8 cellular contexts compared by ENCODE assay signal in the genomic region with DNA sequence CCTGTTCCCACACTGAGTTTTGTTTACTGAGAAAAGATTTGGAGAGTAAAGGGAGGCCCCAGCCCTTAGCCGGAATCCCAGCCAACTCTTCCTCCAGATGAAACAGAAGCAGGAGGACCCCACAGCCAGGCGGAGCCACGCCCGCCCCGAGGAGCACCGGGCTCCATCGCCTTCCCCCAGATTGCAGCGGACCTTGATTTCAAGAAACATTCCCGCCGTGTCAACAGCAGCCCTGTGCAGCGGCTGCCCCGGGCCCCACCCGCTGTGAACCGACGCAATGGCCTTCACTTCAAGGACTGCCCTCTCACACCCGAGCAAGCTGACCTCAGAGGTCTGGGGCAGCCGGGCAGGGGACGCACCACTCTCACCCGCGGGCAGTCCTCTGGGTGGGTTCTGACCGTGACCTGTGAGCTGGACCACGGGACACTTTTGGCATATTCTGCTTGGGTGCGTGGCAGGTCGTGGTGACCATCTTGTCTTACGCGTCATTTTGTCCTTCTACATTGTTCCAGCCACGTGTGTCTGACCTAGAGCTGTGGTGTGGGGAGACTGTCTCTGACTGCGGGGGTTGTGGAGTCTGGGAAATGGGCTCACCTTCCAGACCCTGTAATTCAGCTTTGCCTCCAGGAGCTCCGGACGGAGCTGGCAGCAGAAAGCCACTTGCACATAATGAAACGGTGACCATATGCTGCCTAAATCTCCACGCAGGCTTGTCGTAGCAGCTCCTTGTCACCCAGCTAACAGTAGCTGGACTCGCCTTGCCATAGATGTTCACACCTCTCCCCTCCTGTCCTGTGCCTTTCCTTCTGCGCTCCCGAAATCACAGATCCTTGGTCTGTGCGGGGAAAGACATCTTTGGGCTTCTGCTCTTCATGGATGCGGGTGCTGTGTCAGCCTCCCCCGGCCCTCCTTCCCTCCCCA. TPM values are rescaled to one million over a fixed set of nuclear protein-coding genes. Genes with fewer than 3 reads are reported as not detected.
DNase-seq lines count a peak whose midpoint lies in the region; ATAC-seq and TF ChIP-seq lines count a peak whose summit lies in the region.

No MANE protein-coding gene starts in this region.

- peaks cover 32% of the 10 kb centered on the region for H3K4me1 Mint-ChIP-seq in activated naive CD4-positive, alpha-beta T cell treated with anti-CD3 and anti-CD28 coated beads for 36 hours (ENCODE audit: low read depth)
- H3K4me1 Mint-ChIP-seq in brain, result peaks cover 45% of the 10 kb centered on the region

- ATAC-seq in lower lobe of right lung (peak; percentile 29 to 39), upper lobe of right lung (peak; percentile 19)

- H3K27ac Mint-ChIP-seq in activated naive CD4-positive, alpha-beta T cell treated with anti-CD3 and anti-CD28 coated beads for 36 hours, result no peak overlapping the region
- H3K27ac Mint-ChIP-seq in brain, result peak overlapping the region; percentile 26 to 92 (median 69)

- H3K4me3 ChIP-seq in lower lobe of right lung (peak overlapping the region; percentile 55), upper lobe of right lung (peak overlapping the region; percentile 52)

- CTCF ChIA-PET in activated naive CD4-positive, alpha-beta T cell treated with anti-CD3 and anti-CD28 coated beads for 36 hours (lab: Charles Lee), result interaction anchor here (0.7 to 4.3 kb wide), 43 partner anchors 10 to 673 kb away, joined by 3 to 68 read pairs (median 6); a partner anchor contains a TSS

- H3K27me3 Mint-ChIP-seq in activated naive CD4-positive, alpha-beta T cell treated with anti-CD3 and anti-CD28 coated beads for 36 hours (ENCODE audit: low read depth), result no peaks in the 10 kb centered on the region
- H3K27me3 Mint-ChIP-seq in brain, result peaks cover 11% of the 10 kb centered on the region

- H3K27ac ChIP-seq in lower lobe of right lung, result no peak overlapping the region
- H3K27ac ChIP-seq in upper lobe of right lung, result peak overlapping the region; percentile 5

- H3K36me3 ChIP-seq in lower lobe of right lung (no peaks in the 10 kb centered on the region), upper lobe of right lung (no peaks in the 10 kb centered on the region)

- TF ChIP-seq CTCF in brain (conservative IDR thresholded peaks at IDR 0.05) (no peak), lower lobe of right lung (IDR thresholded peaks at IDR 0.05) (no peak), upper lobe of right lung (IDR thresholded peaks at IDR 0.05) (no peak)

- intact Hi-C loops in activated naive CD4-positive, alpha-beta T cell treated with anti-CD3 and anti-CD28 coated beads for 36 hours (cut with micrococcal nuclease), result loop anchor here (1.0 to 5.0 kb wide), 15 partner anchors 62 to 673 kb away; a partner anchor contains a TSS
- intact Hi-C loops in lower lobe of right lung (cut with DNase I) (no loop called here), upper lobe of right lung (cut with DNase I) (loop anchor here (10.0 kb wide), 1 partner anchor 89 kb away; a partner anchor contains a TSS)

- H3K27me3 ChIP-seq in lower lobe of right lung (ENCODE audit: low read depth) (no peaks in the 10 kb centered on the region), upper lobe of right lung (no peaks in the 10 kb centered on the region)

- peak overlapping the region; percentile 65 for H3K4me3 Mint-ChIP-seq in activated naive CD4-positive, alpha-beta T cell treated with anti-CD3 and anti-CD28 coated beads for 36 hours
- peak overlapping the region; percentile 80 to 91 (median 84) for H3K4me3 Mint-ChIP-seq in brain

- H3K9me3 ChIP-seq in lower lobe of right lung (no peaks in the 10 kb centered on the region), upper lobe of right lung (no peaks in the 10 kb centered on the region)

- H3K4me1 ChIP-seq in lower lobe of right lung (peaks cover 23% of the 10 kb centered on the region), upper lobe of right lung (peaks cover 13% of the 10 kb centered on the region)

- DNase-seq in activated naive CD4-positive, alpha-beta T cell treated with anti-CD3 and anti-CD28 coated beads for 36 hours, result no peak
- DNase-seq in activated naive CD4-positive, alpha-beta T cell (lab: John Stamatoyannopoulos, UW), result no peak
- DNase-seq in lower lobe of right lung, result no peak
- DNase-seq in upper lobe of right lung, result peak; percentile 66
- no peak for DNase-seq in NOMO-1 (lab: John Stamatoyannopoulos, UW; ENCODE audit: unreplicated experiment in 2 of 2)
- DNase-seq in GM19238 (ENCODE audit: insufficient read length, low spot score), result no peak
- DNase-seq in central memory CD4-positive, alpha-beta T cell, result no peak

- no peaks in the 10 kb centered on the region for H3K9me3 Mint-ChIP-seq in activated naive CD4-positive, alpha-beta T cell treated with anti-CD3 and anti-CD28 coated beads for 36 hours
- peaks cover 0 to 2% (median 0%) of the 10 kb centered on the region in 5 experiments for H3K9me3 Mint-ChIP-seq in brain

- H3K36me3 Mint-ChIP-seq in activated naive CD4-positive, alpha-beta T cell treated with anti-CD3 and anti-CD28 coated beads for 36 hours (ENCODE audit: low read depth), result no peaks in the 10 kb centered on the region
- H3K36me3 Mint-ChIP-seq in brain, result no peaks in the 10 kb centered on the region

RNA-seq across cellular contexts. Expression of a gene that starts 32.0 kb away (rescaled TPM):
- not detected for total RNA-seq in activated naive CD4-positive, alpha-beta T cell treated with anti-CD3 and anti-CD28 coated beads for 36 hours
- 13.9 TPM for polyA plus RNA-seq in brain (ENCODE audit: insufficient read depth, low read depth, low replicate concordance)
- total RNA-seq in lower lobe of right lung (5.2 TPM), upper lobe of right lung (12.3 TPM)
